Comparison of ENCODE assay signal across 8 cellular contexts in the genomic region with DNA sequence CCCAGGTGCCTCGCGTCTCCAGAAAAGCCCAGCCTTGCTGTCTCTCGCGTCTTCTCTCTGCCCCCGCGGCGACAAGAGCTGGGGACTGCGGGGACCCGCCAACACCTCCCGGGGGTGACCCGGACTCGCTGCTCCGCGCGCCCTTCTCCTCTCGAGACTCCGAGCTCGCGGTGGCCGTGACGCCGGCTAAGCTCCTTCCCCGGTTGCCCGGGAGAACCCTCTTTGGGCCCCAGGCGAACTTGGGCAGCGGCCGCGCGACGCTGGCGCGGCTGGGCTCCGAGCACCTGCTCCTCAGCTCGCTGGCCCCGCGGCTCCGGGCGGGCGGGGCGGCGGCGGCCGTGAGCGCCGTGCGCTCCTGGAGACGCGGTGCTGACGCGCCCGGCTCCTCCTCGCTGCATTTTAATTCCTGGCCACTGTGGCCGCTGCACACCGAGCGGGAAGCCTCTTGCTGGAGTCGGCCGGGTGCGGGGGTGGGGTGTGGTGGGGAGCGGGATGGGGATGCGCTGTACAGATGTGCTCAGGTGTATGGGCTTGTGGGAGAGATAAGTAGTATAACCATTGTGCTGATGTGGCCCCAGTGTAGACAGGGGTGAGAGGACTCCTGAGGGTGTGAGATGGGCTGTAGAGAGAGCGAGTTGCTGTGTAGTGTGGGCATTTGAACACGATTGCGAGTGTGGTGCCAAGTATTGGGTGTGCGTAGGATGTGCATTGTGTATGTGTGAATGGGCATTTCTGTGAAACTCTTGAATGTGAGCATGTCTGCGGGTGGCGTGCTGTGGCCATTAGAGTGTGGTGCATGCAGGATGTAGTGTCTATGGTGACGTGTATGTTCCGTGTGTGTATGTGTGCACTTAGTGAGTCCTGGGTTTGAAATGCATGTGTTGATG. TPM values are rescaled to one million over a fixed set of nuclear protein-coding genes. Genes with fewer than 3 reads are reported as not detected.
DNase-seq lines count a peak whose midpoint lies in the region; ATAC-seq and TF ChIP-seq lines count a peak whose summit lies in the region.

TSS of gene ASIC2 (minus strand) at position 315 of the 887 bp plus-strand sequence.

- H3K4me2 ChIP-seq in fibroblast of lung (ENCODE audit: extremely low read depth, insufficient read depth, low read length): peak within 1 kb of the TSS; percentile 78

- DNase-seq in ELF-1 (ENCODE audit: low read depth, low spot score): peak; percentile 71
- DNase-seq in RPMI8226: peak; percentile 17
- peak in 1 of 2 donors; percentile 63 for DNase-seq in fibroblast of lung (ENCODE audit: low read depth in 2 of 2)
- DNase-seq in progenitor cell of endocrine pancreas (ENCODE audit: low spot score, unreplicated experiment): peak; percentile 25
- no peak for DNase-seq in activated T-cell treated with anti-CD3 and anti-CD28 coated beads for 4 hours
- no peak for DNase-seq in naive thymus-derived CD4-positive, alpha-beta T cell
- no peak for DNase-seq in NCI-H1436 treated with DMSO at 0.1 percent for 48 hours (lab: John Stamatoyannopoulos, UW)

- no peaks in the 10 kb centered on the region for H3K9me3 Mint-ChIP-seq in progenitor cell of endocrine pancreas (ENCODE audit: low read depth)
- peaks cover 0 to 4% (median 0%) of the 10 kb centered on the region in 11 donors for H3K9me3 Mint-ChIP-seq in naive thymus-derived CD4-positive, alpha-beta T cell

- H3K4me1 ChIP-seq in fibroblast of lung (ENCODE audit: control insufficient read depth, extremely low read depth, insufficient read depth, low read length): no peaks in the 10 kb centered on the region
- H3K4me1 ChIP-seq in naive thymus-derived CD4-positive, alpha-beta T cell (ENCODE audit: control insufficient read depth in 2 of 2, insufficient read depth in 2 of 2, low read length in 2 of 2): no peaks in the 10 kb centered on the region

- no peak for ATAC-seq in GM19452 (IDR thresholded peaks at IDR 0.05; ENCODE audit: unreplicated experiment)
- no peak for ATAC-seq in naive thymus-derived CD4-positive, alpha-beta T cell

- peaks cover 5% of the 10 kb centered on the region for H3K4me1 Mint-ChIP-seq in progenitor cell of endocrine pancreas (ENCODE audit: low read depth)
- H3K4me1 Mint-ChIP-seq in naive thymus-derived CD4-positive, alpha-beta T cell: peaks cover 3 to 15% (median 10%) of the 10 kb centered on the region in 7 donors

- peak within 1 kb of the TSS; percentile 23 to 51 (median 33) for H3K4me3 ChIP-seq in fibroblast of lung (replicated peaks in 1 of 4; ENCODE audit: control extremely low read depth in 1 of 4, insufficient read depth in 1 of 4, low read depth in 3 of 4, low read length in 4 of 4)
- H3K4me3 ChIP-seq in naive thymus-derived CD4-positive, alpha-beta T cell (ENCODE audit: low read length): no peak within 1 kb of the TSS

- peaks cover 13% of the 10 kb centered on the region for H3K27me3 ChIP-seq in fibroblast of lung (ENCODE audit: control insufficient read depth, insufficient read depth, low read length)
- peaks cover 0 to 6% of the 10 kb centered on the region in 2 donors for H3K27me3 ChIP-seq in naive thymus-derived CD4-positive, alpha-beta T cell (ENCODE audit: control insufficient read depth in 2 of 2, insufficient read depth in 2 of 2, low read length in 2 of 2)

- no peak within 1 kb of the TSS for H3K9ac ChIP-seq in fibroblast of lung (ENCODE audit: insufficient read depth, low read length)

- H4K20me1 ChIP-seq in fibroblast of lung (ENCODE audit: control insufficient read depth, extremely low read depth, insufficient read depth, low read length): no peaks in the 10 kb centered on the region

- peak within 1 kb of the TSS; percentile 51 for H3K4me3 Mint-ChIP-seq in progenitor cell of endocrine pancreas (ENCODE audit: low read depth)
- H3K4me3 Mint-ChIP-seq in naive thymus-derived CD4-positive, alpha-beta T cell: peak within 1 kb of the TSS in 3 of 10 donors; percentile 1 to 64 (median 20)

- POLR2A ChIA-PET in naive thymus-derived CD4-positive, alpha-beta T cell (lab: Charles Lee): no interaction called here

- CTCF ChIA-PET in naive thymus-derived CD4-positive, alpha-beta T cell (lab: Charles Lee): no interaction called here

- TF ChIP-seq CTCF in fibroblast of lung (conservative IDR thresholded peaks at IDR 0.05 in 1 of 2, IDR thresholded peaks at IDR 0.05 in 1 of 2; ENCODE audit: low read depth in 1 of 2, low read length in 2 of 2): no peak
- TF ChIP-seq CTCF in progenitor cell of endocrine pancreas (IDR thresholded peaks at IDR 0.05; ENCODE audit: unreplicated experiment): no peak

- H3K27ac Mint-ChIP-seq in progenitor cell of endocrine pancreas: no peak within 1 kb of the TSS
- no peak within 1 kb of the TSS for H3K27ac Mint-ChIP-seq in naive thymus-derived CD4-positive, alpha-beta T cell

- H3K27me3 Mint-ChIP-seq in progenitor cell of endocrine pancreas: peaks cover 78% of the 10 kb centered on the region
- H3K27me3 Mint-ChIP-seq in naive thymus-derived CD4-positive, alpha-beta T cell: peaks cover 50 to 58% (median 54%) of the 10 kb centered on the region in 5 donors

- no peaks in the 10 kb centered on the region for H3K36me3 ChIP-seq in fibroblast of lung (ENCODE audit: control insufficient read depth, insufficient read depth, low read length)
- no peaks in the 10 kb centered on the region for H3K36me3 ChIP-seq in naive thymus-derived CD4-positive, alpha-beta T cell (ENCODE audit: control insufficient read depth in 2 of 3, insufficient read depth in 3 of 3, low read length in 3 of 3)

- no peak within 1 kb of the TSS for H2AFZ ChIP-seq in fibroblast of lung (ENCODE audit: low read length)

- no peaks in the 10 kb centered on the region for H3K9me3 ChIP-seq in fibroblast of lung (ENCODE audit: control insufficient read depth, insufficient read depth, low read depth, low read length)
- no peaks in the 10 kb centered on the region for H3K9me3 ChIP-seq in naive thymus-derived CD4-positive, alpha-beta T cell (ENCODE audit: control insufficient read depth in 2 of 3, low read length in 3 of 3)

- no peak within 1 kb of the TSS for H3K27ac ChIP-seq in fibroblast of lung (ENCODE audit: insufficient read depth, low read length)
- no peak within 1 kb of the TSS for H3K27ac ChIP-seq in naive thymus-derived CD4-positive, alpha-beta T cell (ENCODE audit: low read depth, low read length)

- no peaks in the 10 kb centered on the region for H3K79me2 ChIP-seq in fibroblast of lung (ENCODE audit: control insufficient read depth, insufficient read depth, low read length)

- intact Hi-C loops in naive thymus-derived CD4-positive, alpha-beta T cell (cut with micrococcal nuclease): no loop called here

- no peaks in the 10 kb centered on the region for H3K36me3 Mint-ChIP-seq in progenitor cell of endocrine pancreas (ENCODE audit: insufficient read depth)
- peaks cover 0 to 6% (median 0%) of the 10 kb centered on the region in 5 donors for H3K36me3 Mint-ChIP-seq in naive thymus-derived CD4-positive, alpha-beta T cell

RNA-seq across cellular contexts. Expression of gene ASIC2, which starts in this region (rescaled TPM):
- total RNA-seq in fibroblast of lung: 0.50 and 0.51 TPM in 2 replicates
- 0.08 and 0.16 TPM in 2 replicates for polyA plus RNA-seq in fibroblast of lung
- polyA plus RNA-seq in fibroblast of lung (2012): 0.09 and 0.20 TPM in 2 replicates
- polyA minus RNA-seq in fibroblast of lung (ENCODE audit: low replicate concordance): not detected in 2 replicates
- 0.29 and 1.2 TPM in 2 replicates for total RNA-seq in progenitor cell of endocrine pancreas
- not detected for total RNA-seq in naive thymus-derived CD4-positive, alpha-beta T cell
- polyA plus RNA-seq in naive thymus-derived CD4-positive, alpha-beta T cell: not detected

Comparison
In these comparisons a context has a peak if more than half of its experiments do, and no peak if none do; other contexts are left out.
1. DNase-seq: peak in ELF-1 (single experiment), RPMI8226 (single experiment) and progenitor cell of endocrine pancreas (single experiment); none in activated T-cell treated with anti-CD3 and anti-CD28 coated beads for 4 hours (single experiment), naive thymus-derived CD4-positive, alpha-beta T cell (0 of 9) and NCI-H1436 treated with DMSO at 0.1 percent for 48 hours (single experiment).